ENCODE assay signal across 9 cellular contexts in genomic region chr19:40623403-40624239, GRCh38. TPM values are rescaled to one million over a fixed set of nuclear protein-coding genes. Genes with fewer than 3 reads are reported as not detected.
DNase-seq lines count a peak whose midpoint lies in the region; ATAC-seq and TF ChIP-seq lines count a peak whose summit lies in the region.
"Had no signal": no experiment of that assay in that cellular context is flagged by ENCODE, and none has a peak within 500 bp of the region (broad histone marks: within the 10 kb centered on the region; RNA-seq: fewer than 3 reads in every experiment).

No MANE protein-coding gene starts in this region.

- H2BK12ac ChIP-seq in neuronal stem cell (ENCODE audit: low read length), result no peak overlapping the region

- WGBS in neuronal stem cell (ENCODE audit: extremely low coverage in 2 of 2, insufficient read length in 2 of 2, insufficient replicate concordance in 1 of 2), 2 donors, result no CpG with 5 or more reads among the region's 41 CpGs

- peak overlapping the region; percentile 82 for H3K23ac ChIP-seq in neuronal stem cell (ENCODE audit: low read depth, low read length, poor library complexity)

- H2BK120ac ChIP-seq in neuronal stem cell (ENCODE audit: low read depth, low read length), result no peak overlapping the region

- peak overlapping the region; percentile 54 for H4K8ac ChIP-seq in neuronal stem cell (ENCODE audit: low read depth, low read length)

- H3K4me3 ChIP-seq in HUES48 (ENCODE audit: low read depth, low read length) (peak overlapping the region; percentile 50), colonic mucosa (no peak overlapping the region), neuronal stem cell (ENCODE audit: low read length in 2 of 2) (peak overlapping the region in 1 of 2 donors; percentile 62), vagina (no peak overlapping the region)

- ATAC-seq in GM18519 (IDR thresholded peaks at IDR 0.05; ENCODE audit: low FRiP score, unreplicated experiment), result no peak
- no peak for ATAC-seq in HG02623 (IDR thresholded peaks at IDR 0.05; ENCODE audit: unreplicated experiment)
- ATAC-seq: stimulated activated memory B cell treated with anti-CD40 and anti-IgM and Interleukin-4, amounts not matched to agents 10 μg/mL and 1 μg/mL and 100 μg/mL, for 72 hours had no signal

- H3K4me1 ChIP-seq in HUES48 (ENCODE audit: control insufficient read depth, insufficient read depth, low read length) (peaks cover 4% of the 10 kb centered on the region; the same call in 1 of the 2 replicates), colonic mucosa (no peaks in the 10 kb centered on the region), neuronal stem cell (ENCODE audit: control insufficient read depth in 2 of 2, insufficient read depth in 1 of 2, low read depth in 1 of 2, low read length in 2 of 2) (peaks cover 0 to 7% of the 10 kb centered on the region in 2 donors), vagina (peaks cover 4% of the 10 kb centered on the region)

- no peak for TF ChIP-seq POLR2A in vagina (IDR thresholded peaks at IDR 0.05)

- peaks cover 2% of the 10 kb centered on the region for H3K79me1 ChIP-seq in neuronal stem cell (ENCODE audit: low read depth, low read length)

- TF ChIP-seq CTCF in colonic mucosa (IDR thresholded peaks at IDR 0.05), result no peak
- no peak for TF ChIP-seq CTCF in vagina (IDR thresholded peaks at IDR 0.05)

- no peaks in the 10 kb centered on the region for H3K27me3 ChIP-seq in HUES48 (ENCODE audit: control insufficient read depth, insufficient read depth, low read length)
- H3K27me3 ChIP-seq in colonic mucosa, result no peaks in the 10 kb centered on the region
- no peaks in the 10 kb centered on the region for H3K27me3 ChIP-seq in neuronal stem cell (ENCODE audit: control insufficient read depth in 3 of 3, insufficient read depth in 3 of 3, low read depth in 1 of 3, low read length in 3 of 3)
- H3K27me3 ChIP-seq in vagina, result no peaks in the 10 kb centered on the region

- no peak overlapping the region for H2AFZ ChIP-seq in neuronal stem cell (ENCODE audit: low read length)

- H3K4me2 ChIP-seq in neuronal stem cell (ENCODE audit: insufficient read depth, low read length, poor library complexity, severe bottlenecking), result peak overlapping the region; percentile 48

- DNase-seq in NCI-H460 (ENCODE audit: extremely low read depth, low read depth) (peak; percentile 74), colonic mucosa (peak; percentile 92), neuronal stem cell (ENCODE audit: low spot score) (no peak), vagina (ENCODE audit: extremely low spot score in 2 of 2) (no peak), DMS79 treated with DMSO at 0.1 percent for 48 hours (lab: John Stamatoyannopoulos, UW) (no peak)

- no peaks in the 10 kb centered on the region for H3K9me3 ChIP-seq in HUES48 (ENCODE audit: control insufficient read depth, insufficient read depth, low read length)
- no peaks in the 10 kb centered on the region for H3K9me3 ChIP-seq in colonic mucosa
- no peaks in the 10 kb centered on the region for H3K9me3 ChIP-seq in neuronal stem cell (replicated peaks in 1 of 2; ENCODE audit: control insufficient read depth in 2 of 2, insufficient read depth in 1 of 2, low read depth in 1 of 2, low read length in 2 of 2)
- H3K9me3 ChIP-seq in vagina, result no peaks in the 10 kb centered on the region

- H3K27ac ChIP-seq in HUES48 (ENCODE audit: low read depth, low read length) (peak overlapping the region; percentile 82), colonic mucosa (no peak overlapping the region), neuronal stem cell (replicated peaks; ENCODE audit: low read length) (no peak overlapping the region), vagina (no peak overlapping the region)

- H3K4ac ChIP-seq in neuronal stem cell (ENCODE audit: low read length), result no peak overlapping the region

- no peak overlapping the region for H4K91ac ChIP-seq in neuronal stem cell (ENCODE audit: low read depth, low read length, poor library complexity)

- peak overlapping the region; percentile 75 for H3K18ac ChIP-seq in neuronal stem cell (ENCODE audit: low read length)

- H3K14ac ChIP-seq in neuronal stem cell (ENCODE audit: low read length), result no peak overlapping the region

- H3K9ac ChIP-seq in HUES48 (ENCODE audit: low read depth, low read length) (no peak overlapping the region), colonic mucosa (ENCODE audit: low read depth in 2 of 2, low read length in 2 of 2) (no peak overlapping the region), neuronal stem cell (ENCODE audit: low read depth, low read length, poor library complexity) (no peak overlapping the region)

- H2BK15ac ChIP-seq in neuronal stem cell (ENCODE audit: low read length), result no peak overlapping the region

- H3K36me3 ChIP-seq in HUES48 (ENCODE audit: control insufficient read depth, insufficient read depth, low read length) (peaks cover 39% of the 10 kb centered on the region), colonic mucosa (no peaks in the 10 kb centered on the region), neuronal stem cell (replicated peaks in 1 of 2; ENCODE audit: control insufficient read depth in 2 of 2, insufficient read depth in 2 of 2, low read length in 2 of 2) (peaks cover 19 to 96% of the 10 kb centered on the region in 2 donors), vagina (peaks cover 0 to 80% of the 10 kb centered on the region in 2 donors)

- H2AK5ac ChIP-seq in neuronal stem cell (ENCODE audit: low read depth, low read length), result no peak overlapping the region

- H2BK5ac ChIP-seq in neuronal stem cell (ENCODE audit: low read length), result no peak overlapping the region

- intact Hi-C loops in colonic mucosa (cut with DNase I) (no loop called here), vagina (cut with DNase I) (no loop called here)

RNA-seq across cellular contexts. Expression of gene LTBP4, which starts 22.5 kb away (rescaled TPM):
- total RNA-seq in NCI-H460 (2014; rRNA removed; shearing (Covaris generic)), result 24.2 and 29.9 TPM in 2 replicates
- polyA plus RNA-seq in NCI-H460 (2014; cell fraction: nucleus; rRNA removed), result 191 and 335 TPM in 2 replicates
- total RNA-seq in colonic mucosa, result 100 to 1,000 TPM; 143 to 231 TPM
- polyA plus RNA-seq in neuronal stem cell (2013, experiment 1 of 2), result 83.2 TPM
- polyA plus RNA-seq in neuronal stem cell (2013, experiment 2 of 2), result 84.5 TPM
- 983 TPM for total RNA-seq in vagina

RNA-seq across cellular contexts. Expression of gene SHKBP1, which starts 46.9 kb away (rescaled TPM):
- 23.0 and 25.7 TPM in 2 replicates for total RNA-seq in NCI-H460 (2014; rRNA removed; shearing (Covaris generic))
- 31.0 and 41.7 TPM in 2 replicates for polyA plus RNA-seq in NCI-H460 (2014; cell fraction: nucleus; rRNA removed)
- total RNA-seq in colonic mucosa (10 to 100 TPM; 53.6 to 87.8 TPM), vagina (51.6 TPM)
- polyA plus RNA-seq in neuronal stem cell (2013, experiment 1 of 2), result 71.5 TPM
- 74.4 TPM for polyA plus RNA-seq in neuronal stem cell (2013, experiment 2 of 2)

Comparison
In these comparisons a context has a peak if more than half of its experiments do, and no peak if none do; other contexts are left out.
1. DNase-seq: peak in NCI-H460 (single experiment) and colonic mucosa (single experiment); none in neuronal stem cell (single experiment), vagina (0 of 2) and DMS79 treated with DMSO at 0.1 percent for 48 hours (single experiment).